ENCODE assay signal across 1 cellular context in the genomic region with DNA sequence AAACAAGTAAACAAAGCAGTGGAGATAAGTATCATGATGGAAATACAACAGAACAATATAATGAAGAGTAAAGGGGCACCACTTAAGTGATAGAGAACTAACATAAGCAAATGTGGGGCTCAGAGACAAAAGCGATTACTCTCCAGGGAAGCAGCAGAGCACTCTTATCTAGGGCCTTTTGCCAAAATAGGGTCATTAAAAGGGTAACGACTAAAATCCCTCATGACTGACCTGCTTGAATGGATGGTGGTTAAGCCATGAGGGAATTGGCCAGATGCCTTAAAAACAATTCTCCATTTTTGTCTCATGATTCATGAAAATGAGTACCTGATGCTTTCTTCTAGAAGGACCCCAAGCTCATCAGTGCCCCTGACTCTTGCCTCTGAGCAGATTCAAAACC.
TF ChIP-seq lines count a peak whose summit lies in the region.

No MANE protein-coding gene starts in this region.

TF ChIP-seq in GM23338, 12 proteins besides CTCF, POLR2A, EP300 and RAD21 (continued from another document):
- TF ChIP-seq ETS1 (IDR thresholded peaks at IDR 0.05) (no peak), EZH2 (IDR thresholded peaks at IDR 0.05; ENCODE audit: low read depth, unreplicated experiment) (no peak), NANOG (IDR thresholded peaks at IDR 0.05; ENCODE audit: borderline replicate concordance) (no peak), EZH2phosphoT487 (IDR thresholded peaks at IDR 0.05; ENCODE audit: unreplicated experiment) (no peak), CREB1 (CRISPR knock-in tag; IDR thresholded peaks at IDR 0.05; ENCODE audit: low read depth) (no peak), STAT1 (IDR thresholded peaks at IDR 0.05; ENCODE audit: unreplicated experiment) (no peak)
TF ChIP-seq in GM23338: peak in this region for 0.
